21 cellular contexts compared by ENCODE assay signal in the genomic region with DNA sequence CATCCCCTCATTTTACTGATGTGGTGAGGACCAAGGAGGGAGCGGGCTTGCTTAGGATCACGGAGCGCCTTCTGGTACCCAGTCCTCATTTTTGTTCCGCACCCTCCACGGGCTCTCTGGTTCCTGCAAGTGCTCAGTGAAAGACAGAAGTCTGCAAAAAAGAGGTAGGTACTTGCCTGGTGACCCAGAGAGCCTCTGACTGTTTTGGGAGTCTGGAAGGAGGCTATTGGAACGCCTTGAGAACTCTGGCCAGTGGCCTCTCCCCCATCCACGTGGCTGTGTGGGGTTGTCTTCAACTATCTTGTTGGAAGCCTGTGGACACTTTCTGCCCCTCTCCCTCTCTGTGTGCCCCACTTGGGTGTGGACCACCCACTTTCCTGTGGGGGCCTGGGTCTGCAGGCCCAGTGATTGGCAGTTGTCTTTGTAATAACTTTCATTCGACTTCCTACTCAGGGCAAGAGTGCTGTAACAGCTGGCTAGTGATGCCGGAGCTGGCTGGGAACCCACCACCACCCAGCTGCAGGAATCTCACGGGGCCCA.
DNase-seq lines count a peak whose midpoint lies in the region; ATAC-seq and TF ChIP-seq lines count a peak whose summit lies in the region.
"Had no signal": no experiment of that assay in that cellular context is flagged by ENCODE, and none has a peak within 500 bp of the region (broad histone marks: within the 10 kb centered on the region; RNA-seq: fewer than 3 reads in every experiment).

No MANE protein-coding gene starts in this region.

- H3K4me3 ChIP-seq in right cardiac atrium (ENCODE audit: low read length), result no peak overlapping the region
- H3K4me3 ChIP-seq: A549, GM12878, GM23248 had no signal

- H3K4me1 Mint-ChIP-seq in natural killer cell, result peaks cover 0 to 4% of the 10 kb centered on the region in 2 donors
- H3K4me1 Mint-ChIP-seq in activated CD4-positive, alpha-beta T cell treated with anti-CD3 and anti-CD28 coated beads, Interleukin-2, amount 10 ng/mL, durations not matched to agents 7 days and 5 days, result no peaks in the 10 kb centered on the region

- H3K9me3 ChIP-seq in right cardiac atrium (ENCODE audit: control insufficient read depth, low read length), result no peaks in the 10 kb centered on the region
- H3K9me3 ChIP-seq: A549 had no signal

- peaks cover 14% of the 10 kb centered on the region for H3K36me3 Mint-ChIP-seq in natural killer cell
- H3K36me3 Mint-ChIP-seq in activated CD4-positive, alpha-beta T cell treated with anti-CD3 and anti-CD28 coated beads, Interleukin-2, amount 10 ng/mL, durations not matched to agents 7 days and 5 days (ENCODE audit: low read depth), result peaks cover 29% of the 10 kb centered on the region

- no peak overlapping the region for H3K27ac ChIP-seq in right cardiac atrium (ENCODE audit: low read length)
- H3K27ac ChIP-seq: 22Rv1, A549, GM23248 had no signal

- H3K4me1 ChIP-seq in right cardiac atrium (ENCODE audit: control insufficient read depth, insufficient read depth, low read length), result no peaks in the 10 kb centered on the region
- H3K4me1 ChIP-seq: A549 had no signal

- H3K4me3 Mint-ChIP-seq in natural killer cell, result no peak overlapping the region
- no peak overlapping the region for H3K4me3 Mint-ChIP-seq in activated CD4-positive, alpha-beta T cell treated with anti-CD3 and anti-CD28 coated beads, Interleukin-2, amount 10 ng/mL, durations not matched to agents 7 days and 5 days
- H3K4me3 Mint-ChIP-seq: CD8-positive, alpha-beta T cell; HFFc6 had no signal

- H3K27me3 Mint-ChIP-seq in natural killer cell (ENCODE audit: low read depth in 2 of 2), result no peaks in the 10 kb centered on the region
- no peaks in the 10 kb centered on the region for H3K27me3 Mint-ChIP-seq in activated CD4-positive, alpha-beta T cell treated with anti-CD3 and anti-CD28 coated beads, Interleukin-2, amount 10 ng/mL, durations not matched to agents 7 days and 5 days

- DNase-seq in right cardiac atrium (no peak), cardiac septum (ENCODE audit: low spot score) (no peak), natural killer cell (no peak), posterior vena cava (ENCODE audit: low spot score) (peak; percentile 41), anterior cingulate cortex (lab: John Stamatoyannopoulos, UW) (no peak)
- no peak for DNase-seq in stimulated activated CD4-positive, alpha-beta T cell treated with anti-CD3 and anti-CD28 coated beads, Interleukin-4, amount 100 ng/mL, for 24 hours
- no peak for DNase-seq in activated CD4-positive, alpha-beta T cell treated with anti-CD3 and anti-CD28 coated beads, Interleukin-2, amount 10 ng/mL, durations not matched to agents 7 days and 5 days
- DNase-seq: AML-193; Calu3; CD8-positive, alpha-beta T cell; DMS53; DND-41; EL; GM23248; HCEC 1CT; HFFc6; IMR-90 had no signal

- no peaks in the 10 kb centered on the region for H3K9me3 Mint-ChIP-seq in natural killer cell
- H3K9me3 Mint-ChIP-seq in activated CD4-positive, alpha-beta T cell treated with anti-CD3 and anti-CD28 coated beads, Interleukin-2, amount 10 ng/mL, durations not matched to agents 7 days and 5 days, result peaks cover 4% of the 10 kb centered on the region
- H3K9me3 Mint-ChIP-seq: HFFc6 had no signal

- 80% methylated on average over 10 of the region's 10 CpGs for WGBS in right cardiac atrium

- intact Hi-C loops in right cardiac atrium (cut with DNase I) (no loop called here), cardiac septum (cut with DNase I) (loop anchor here (5.0 kb wide), 1 partner anchor 81 kb away; no protein-coding TSS in a partner anchor), natural killer cell (cut with micrococcal nuclease) (no loop called here), posterior vena cava (cut with DNase I) (no loop called here)

- no peak for TF ChIP-seq CTCF in natural killer cell (IDR thresholded peaks at IDR 0.05)

- peak overlapping the region; percentile 16 to 25 for H3K27ac Mint-ChIP-seq in natural killer cell
- H3K27ac Mint-ChIP-seq in activated CD4-positive, alpha-beta T cell treated with anti-CD3 and anti-CD28 coated beads, Interleukin-2, amount 10 ng/mL, durations not matched to agents 7 days and 5 days, result no peak overlapping the region
- H3K27ac Mint-ChIP-seq: CD8-positive, alpha-beta T cell; HFFc6 had no signal

- POLR2A ChIA-PET in activated CD4-positive, alpha-beta T cell treated with anti-CD3 and anti-CD28 coated beads, Interleukin-2, amount 10 ng/mL, durations not matched to agents 7 days and 5 days (lab: Charles Lee), result no interaction called here

- no peaks in the 10 kb centered on the region for H3K27me3 ChIP-seq in right cardiac atrium (ENCODE audit: control insufficient read depth, insufficient read depth)

- ATAC-seq in right cardiac atrium (peak; percentile 20), natural killer cell (peak in 1 of 3 donors; percentile 21), HG02870 (IDR thresholded peaks at IDR 0.05; ENCODE audit: unreplicated experiment) (no peak)
- ATAC-seq: A549; CD8-positive, alpha-beta T cell; GM12878 had no signal

- CTCF ChIA-PET in activated CD4-positive, alpha-beta T cell treated with anti-CD3 and anti-CD28 coated beads, Interleukin-2, amount 10 ng/mL, durations not matched to agents 7 days and 5 days (lab: Charles Lee), result interaction anchor here (1.0 to 1.6 kb wide), 2 partner anchors 10 to 313 kb away, joined by 4 read pairs; no protein-coding TSS in a partner anchor
